10 cellular contexts compared by ENCODE assay signal in the genomic region with DNA sequence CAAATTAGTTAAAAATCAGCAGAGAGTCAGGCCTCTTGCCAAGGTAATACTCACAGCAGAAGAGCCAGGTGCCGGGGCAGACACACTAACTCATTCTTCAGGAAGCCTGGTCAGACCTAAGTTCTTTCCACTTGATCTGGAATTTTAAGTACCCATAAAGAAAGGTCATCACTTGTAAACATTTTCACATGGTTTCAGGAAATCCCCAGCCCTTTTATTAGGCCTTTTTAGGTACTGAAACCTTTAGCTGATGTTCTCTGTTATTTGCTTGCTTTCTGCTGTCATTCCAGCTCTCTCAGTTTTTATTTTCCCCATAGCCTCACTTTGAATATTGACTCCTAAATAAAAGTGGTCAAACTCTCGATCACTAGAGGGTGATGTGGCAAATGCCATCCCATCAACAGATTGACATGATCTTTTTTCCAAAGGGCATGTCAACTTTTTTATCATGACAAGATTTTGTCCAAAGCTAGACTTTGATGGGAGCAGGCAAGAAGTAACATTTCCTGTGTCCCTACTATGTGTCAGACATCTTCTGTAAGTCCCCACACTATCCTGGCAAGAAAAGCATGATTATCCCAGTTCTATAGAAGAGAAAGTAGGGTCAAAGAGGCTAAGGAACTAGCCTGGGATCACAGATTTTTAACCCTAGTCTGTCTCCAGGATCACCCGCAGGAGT. TPM values are rescaled to one million over a fixed set of nuclear protein-coding genes. Genes with fewer than 3 reads are reported as not detected.
A peak's percentile ranks its signal among the peaks of the same experiment; 100 is the strongest.
DNase-seq lines count a peak whose midpoint lies in the region; ATAC-seq and TF ChIP-seq lines count a peak whose summit lies in the region.
"Had no signal": no experiment of that assay in that cellular context is flagged by ENCODE, and none has a peak within 500 bp of the region (broad histone marks: within the 10 kb centered on the region; RNA-seq: fewer than 3 reads in every experiment).

No MANE protein-coding gene starts in this region.

- no peaks in the 10 kb centered on the region for H3K27me3 ChIP-seq in dorsolateral prefrontal cortex
- no peaks in the 10 kb centered on the region for H3K27me3 ChIP-seq in ovary

- no peak overlapping the region for H3K4me3 ChIP-seq in dorsolateral prefrontal cortex
- no peak overlapping the region for H3K4me3 ChIP-seq in skin epidermis
- no peak overlapping the region for H3K4me3 ChIP-seq in ovary

- peak; percentile 16 for DNase-seq in NCI-H2107 treated with DMSO at 0.1 percent for 48 hours (lab: John Stamatoyannopoulos, UW; ENCODE audit: unreplicated experiment)
- DNase-seq in NCI-H2107 (lab: John Stamatoyannopoulos, UW), result no peak
- DNase-seq in NCI-H2196 treated with DMSO at 0.1 percent for 48 hours (lab: John Stamatoyannopoulos, UW; ENCODE audit: unreplicated experiment), result peak; percentile 27
- no peak for DNase-seq in dorsolateral prefrontal cortex
- no peak for DNase-seq in ovary

- WGBS in ovary, 3 donors, result 49 to 61% (median 57%) methylated on average over 3 of the region's 3 CpGs

- no peaks in the 10 kb centered on the region for H3K9me3 ChIP-seq in ovary

- no peak for TF ChIP-seq CTCF in dorsolateral prefrontal cortex (IDR thresholded peaks at IDR 0.05 in 54 of 56, conservative IDR thresholded peaks at IDR 0.05 in 2 of 56; ENCODE audit: low read depth in 1 of 56, partially characterized antibody in 56 of 56)
- no peak for TF ChIP-seq CTCF in ovary (IDR thresholded peaks at IDR 0.05)

- H3K36me3 ChIP-seq in ovary, result no peaks in the 10 kb centered on the region

- no peak for TF ChIP-seq EP300 in ovary (IDR thresholded peaks at IDR 0.05)

- intact Hi-C loops in dorsolateral prefrontal cortex (cut with DNase I), result loop anchor here (5.0 kb wide), 1 partner anchor 384 kb away; no protein-coding TSS in a partner anchor
- intact Hi-C loops in ovary (cut with DNase I), result loop anchor here in 3 of 4 donors (5.0 to 10.0 kb wide), 5 partner anchors 49 to 527 kb away; partner anchors contain the start of genes ALKBH2 (in 1 of the 3) and UNG (in 1 of the 3)

- no peak for TF ChIP-seq POLR2A in ovary (IDR thresholded peaks at IDR 0.05)

- no peaks in the 10 kb centered on the region for H3K4me1 ChIP-seq in ovary (ENCODE audit: insufficient read depth)

- H3K27ac ChIP-seq in dorsolateral prefrontal cortex, result peak overlapping the region in 37 of 59 donors; percentile 0 to 71 (median 33)
- H3K27ac ChIP-seq in skin epidermis, result peak overlapping the region in 12 of 21 experiments; percentile 16 to 75 (median 46)
- H3K27ac ChIP-seq in ovary, result no peak overlapping the region

- ATAC-seq in GM21390 (IDR thresholded peaks at IDR 0.05; ENCODE audit: unreplicated experiment) (no peak), GM21367 (IDR thresholded peaks at IDR 0.05; ENCODE audit: unreplicated experiment) (no peak)
- ATAC-seq: HCT116, sciatic nerve had no signal

RNA-seq across cellular contexts. Expression of gene ISCU, which starts 5.7 kb away (rescaled TPM):
- total RNA-seq in dorsolateral prefrontal cortex (100 to 1,000 TPM; 120 to 322 (median 236) TPM), ovary (100 to 1,000 TPM; 110 to 238 (median 156) TPM)
- 100 to 1,000 TPM; 207 to 298 TPM for polyA plus RNA-seq in ovary

RNA-seq across cellular contexts. Expression of gene SART3, which starts 7.1 kb away (rescaled TPM):
- total RNA-seq in dorsolateral prefrontal cortex, result 10 to 100 TPM; 41.4 to 83.9 (median 63.1) TPM
- total RNA-seq in ovary, result 10 to 100 TPM; 44.5 to 55.3 (median 48.3) TPM
- polyA plus RNA-seq in ovary, result 10 to 100 TPM; 27.9 to 36.2 TPM

RNA-seq across cellular contexts. Expression of gene TMEM119, which starts 29.8 kb away (rescaled TPM):
- total RNA-seq in dorsolateral prefrontal cortex (10 to 100 TPM in 35 of 120 experiments, 1 to 10 TPM in 85; 1.3 to 25.3 (median 7.9) TPM), ovary (1 to 10 TPM in 5 of 7 donors, under 1 TPM in 2; 0.25 to 3.9 (median 1.7) TPM)
- polyA plus RNA-seq in ovary, result 10 to 100 TPM in 1 of 2 donors, 1 to 10 TPM in 1; 2.0 to 12.3 TPM

RNA-seq across cellular contexts. Expression of gene FICD, which starts 53.0 kb away (rescaled TPM):
- 10 to 100 TPM in 23 of 120 experiments, 1 to 10 TPM in 97; 5.6 to 13.7 (median 8.3) TPM for total RNA-seq in dorsolateral prefrontal cortex
- total RNA-seq in ovary, result 10 to 100 TPM in 1 of 7 donors, 1 to 10 TPM in 6; 3.9 to 12.7 (median 7.6) TPM
- polyA plus RNA-seq in ovary, result 1 to 10 TPM; 2.0 to 6.0 TPM

Comparison
In these comparisons a context has a peak if more than half of its experiments do, and no peak if none do; other contexts are left out.
1. DNase-seq: peak in NCI-H2107 treated with DMSO at 0.1 percent for 48 hours (single experiment) and NCI-H2196 treated with DMSO at 0.1 percent for 48 hours (single experiment); none in NCI-H2107 (single experiment), dorsolateral prefrontal cortex (0 of 10) and ovary (0 of 5).
2. H3K27ac ChIP-seq: peak in dorsolateral prefrontal cortex (37 of 59) and skin epidermis (12 of 21); none in ovary (0 of 2).